23 cellular contexts compared by ENCODE assay signal in the genomic region with DNA sequence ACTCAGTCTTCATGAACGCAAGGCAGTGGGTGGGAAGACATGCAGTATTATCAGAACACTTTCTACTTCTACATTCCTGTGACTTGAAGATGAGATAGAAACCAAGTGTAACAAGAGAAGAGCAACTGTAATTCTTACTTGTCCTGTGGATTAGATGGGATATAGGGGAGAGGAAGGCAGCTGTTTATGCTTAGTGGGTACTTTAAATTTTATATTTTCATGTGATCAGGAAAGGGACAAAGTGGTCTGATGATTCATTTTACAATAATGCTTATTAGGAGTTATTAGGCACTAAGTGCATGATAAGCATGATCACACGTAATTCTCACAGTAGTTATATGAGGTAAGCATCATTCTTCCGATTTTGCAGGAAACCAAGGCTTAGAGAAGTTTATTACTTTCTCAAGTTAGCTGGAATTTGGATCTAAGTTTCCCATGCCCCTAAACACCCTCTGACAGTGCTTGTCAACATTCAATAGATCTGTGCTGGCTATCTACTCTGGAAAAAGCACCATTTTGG. TPM values are rescaled to one million over a fixed set of nuclear protein-coding genes. Genes with fewer than 3 reads are reported as not detected.
"Had no signal": no experiment of that assay in that cellular context is flagged by ENCODE, and none has a peak within 500 bp of the region (broad histone marks: within the 10 kb centered on the region; RNA-seq: fewer than 3 reads in every experiment).

No MANE protein-coding gene starts in this region.

- DNase-seq: cerebellar nuclear complex; cortex of kidney; effector memory CD8-positive, alpha-beta T cell; erythroblast; esophagus squamous epithelium; hypothalamus; immature natural killer cell; mucosa of descending colon; naive thymus-derived CD4-positive, alpha-beta T cell; stimulated activated CD4-positive, alpha-beta T cell treated with anti-CD3 and anti-CD28 coated beads, Interleukin-15, amount 100 ng/mL, for 24 hours; stimulated activated CD4-positive, alpha-beta T cell treated with anti-CD3 and anti-CD28 coated beads, Interleukin-2, amount 100 ng/mL, for 48 hours; stimulated activated naive B cell treated with anti-CD40 and anti-IgM and Interleukin-4, amounts not matched to agents 10 μg/mL and 1 μg/mL and 100 μg/mL, for 72 hours; trophoblast cell had no signal

- H3K4me1 ChIP-seq: neural progenitor cell, parathyroid adenoma, right atrium auricular region had no signal

- FAIRE-seq: endometrium, frontal cortex, keratinocyte had no signal

- H3K9me3 ChIP-seq: esophagus squamous epithelium, mucosa of descending colon, right atrium auricular region, suprapubic skin had no signal

- H3K27ac ChIP-seq: esophagus squamous epithelium, neural progenitor cell, parathyroid adenoma, right atrium auricular region, suprapubic skin had no signal

- H3K4me3 ChIP-seq: esophagus squamous epithelium, lung, mucosa of descending colon, neural progenitor cell, right atrium auricular region, skin epidermis, suprapubic skin had no signal

- H3K36me3 ChIP-seq: esophagus squamous epithelium, neural progenitor cell, right atrium auricular region, suprapubic skin had no signal

- H3K9ac ChIP-seq: neural progenitor cell, parathyroid adenoma had no signal

RNA-seq across cellular contexts. Expression of a gene that starts 52.7 kb away (rescaled TPM):
- total RNA-seq: dermis microvascular lymphatic vessel endothelial cell had no signal
